Comparison of ENCODE assay signal across 23 cellular contexts in the genomic region with DNA sequence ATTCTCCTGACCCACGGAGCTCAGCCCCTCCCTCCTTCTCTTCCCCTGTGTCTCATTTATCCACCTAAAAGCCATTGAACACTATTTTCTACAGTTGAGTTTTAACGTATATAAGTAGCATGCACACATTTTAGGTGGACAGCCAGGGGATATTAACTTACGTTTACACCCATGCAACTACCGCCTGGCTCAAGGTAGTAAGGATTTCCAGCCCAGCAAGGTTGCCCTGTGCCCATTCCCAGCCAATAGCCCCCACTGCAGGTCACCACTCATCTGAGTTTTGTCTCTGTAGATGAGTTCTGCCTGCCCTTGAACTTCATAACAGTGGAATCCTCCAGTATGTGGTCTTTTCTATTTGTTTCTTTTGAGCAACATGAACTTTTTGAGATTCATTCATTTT.
"Had no signal": no experiment of that assay in that cellular context is flagged by ENCODE, and none has a peak within 500 bp of the region (broad histone marks: within the 10 kb centered on the region; RNA-seq: fewer than 3 reads in every experiment).

No MANE protein-coding gene starts in this region.

- H3K4me3 Mint-ChIP-seq: activated CD4-positive, alpha-beta memory T cell treated with anti-CD3 and anti-CD28 coated beads, Interleukin-2, amount 10 ng/mL, durations not matched to agents 7 days and 5 days; activated CD4-positive, alpha-beta T cell treated with anti-CD3 and anti-CD28 coated beads, Interleukin-2, amount 10 ng/mL, durations not matched to agents 7 days and 5 days; activated naive CD8-positive, alpha-beta T cell treated with anti-CD3 and anti-CD28 coated beads, Interleukin-2, amount 10 ng/mL, durations not matched to agents 7 days and 5 days; nephron; stimulated activated naive B cell treated with anti-CD40 and anti-IgM and Interleukin-4, amounts not matched to agents 10 μg/mL and 1 μg/mL and 100 μg/mL, for 72 hours; T-helper 1 cell treated with Interleukin-12 subunit alpha and Interleukin-12 subunit beta and Interleukin-4 antibody, amounts not matched to agents 30 μg/mL and 1 μg/mL, for 36 hours had no signal

- H3K27ac ChIP-seq: esophagus muscularis mucosa, heart right ventricle, left ventricle myocardium inferior, neutrophil, parathyroid adenoma, psoas muscle, testis, transverse colon, VCaP had no signal

- H3K9ac ChIP-seq: parathyroid adenoma had no signal

- H3K27me3 ChIP-seq: testis had no signal

- H3K4me1 Mint-ChIP-seq: activated CD4-positive, alpha-beta memory T cell treated with anti-CD3 and anti-CD28 coated beads, Interleukin-2, amount 10 ng/mL, durations not matched to agents 7 days and 5 days; activated CD4-positive, alpha-beta T cell treated with anti-CD3 and anti-CD28 coated beads, Interleukin-2, amount 10 ng/mL, durations not matched to agents 7 days and 5 days; activated naive CD8-positive, alpha-beta T cell treated with anti-CD3 and anti-CD28 coated beads, Interleukin-2, amount 10 ng/mL, durations not matched to agents 7 days and 5 days; nephron; stimulated activated naive B cell treated with anti-CD40 and anti-IgM and Interleukin-4, amounts not matched to agents 10 μg/mL and 1 μg/mL and 100 μg/mL, for 72 hours had no signal

- H3K4me1 ChIP-seq: parathyroid adenoma, psoas muscle, testis, transverse colon had no signal

- H3K36me3 Mint-ChIP-seq: activated naive CD8-positive, alpha-beta T cell treated with anti-CD3 and anti-CD28 coated beads, Interleukin-2, amount 10 ng/mL, durations not matched to agents 7 days and 5 days had no signal

- H3K27ac Mint-ChIP-seq: activated CD4-positive, alpha-beta memory T cell treated with anti-CD3 and anti-CD28 coated beads, Interleukin-2, amount 10 ng/mL, durations not matched to agents 7 days and 5 days; activated CD4-positive, alpha-beta T cell treated with anti-CD3 and anti-CD28 coated beads, Interleukin-2, amount 10 ng/mL, durations not matched to agents 7 days and 5 days; activated naive CD8-positive, alpha-beta T cell treated with anti-CD3 and anti-CD28 coated beads, Interleukin-2, amount 10 ng/mL, durations not matched to agents 7 days and 5 days; nephron; stimulated activated naive B cell treated with anti-CD40 and anti-IgM and Interleukin-4, amounts not matched to agents 10 μg/mL and 1 μg/mL and 100 μg/mL, for 72 hours; T-helper 1 cell treated with Interleukin-12 subunit alpha and Interleukin-12 subunit beta and Interleukin-4 antibody, amounts not matched to agents 30 μg/mL and 1 μg/mL, for 36 hours had no signal

- H3K4me3 ChIP-seq: esophagus muscularis mucosa, heart right ventricle, left ventricle myocardium inferior, lung, psoas muscle, testis, transverse colon had no signal

- H3K9me3 ChIP-seq: esophagus muscularis mucosa, neutrophil, psoas muscle, testis had no signal

- H3K36me3 ChIP-seq: esophagus muscularis mucosa, heart right ventricle, left ventricle myocardium inferior, neutrophil, transverse colon had no signal

- DNase-seq: activated CD4-positive, alpha-beta memory T cell treated with anti-CD3 and anti-CD28 coated beads, Interleukin-2, amount 10 ng/mL, durations not matched to agents 7 days and 5 days; activated CD4-positive, alpha-beta T cell treated with anti-CD3 and anti-CD28 coated beads, Interleukin-2, amount 10 ng/mL, durations not matched to agents 7 days and 5 days; activated effector memory CD4-positive, alpha-beta T cell treated with Interleukin-2 at 50 U/mL for 16 hours; activated naive CD4-positive, alpha-beta T cell treated with Interleukin-2 at 50 U/mL for 16 hours; activated naive CD8-positive, alpha-beta T cell treated with anti-CD3 and anti-CD28 coated beads, Interleukin-2, amount 10 ng/mL, durations not matched to agents 7 days and 5 days; foreskin melanocyte; left ventricle myocardium inferior; psoas muscle; stimulated activated CD4-positive, alpha-beta T cell treated with anti-CD3 and anti-CD28 coated beads, Interleukin-15, amount 100 ng/mL, for 24 hours; stimulated activated naive B cell treated with anti-CD40 and anti-IgM and Interleukin-4, amounts not matched to agents 10 μg/mL and 1 μg/mL and 100 μg/mL, for 72 hours; SW 1271; T-helper 9 cell; transverse colon had no signal

- ATAC-seq: activated CD4-positive, CD25-positive, alpha-beta regulatory T cell treated with anti-CD3 and anti-CD28 coated beads, Interleukin-2, amount 50 U/mL, for 24 hours; heart right ventricle; psoas muscle; stimulated activated naive B cell treated with anti-CD40 and anti-IgM and Interleukin-4, amounts not matched to agents 10 μg/mL and 1 μg/mL and 100 μg/mL, for 72 hours had no signal
